ENCODE assay signal across 8 cellular contexts in genomic region chr14:89915114-89915878, GRCh38. TPM values are rescaled to one million over a fixed set of nuclear protein-coding genes. Genes with fewer than 3 reads are reported as not detected.
A peak's percentile ranks its signal among the peaks of the same experiment; 100 is the strongest.
DNase-seq lines count a peak whose midpoint lies in the region; ATAC-seq and TF ChIP-seq lines count a peak whose summit lies in the region.

No MANE protein-coding gene starts in this region.

- H3K9ac ChIP-seq in OCI-LY1 (ENCODE audit: low read length), result no peak overlapping the region

- H3K79me2 ChIP-seq in OCI-LY1 (ENCODE audit: insufficient read depth, low read length), result no peaks in the 10 kb centered on the region

- H3K36me3 Mint-ChIP-seq in nephron progenitor cell (ENCODE audit: low read depth), result no peaks in the 10 kb centered on the region

- no peak for ATAC-seq in stimulated activated naive CD8-positive, alpha-beta T cell treated with anti-CD3 and anti-CD28 coated beads, Interleukin-15, amount 100 ng/mL, for 72 hours

- no peak overlapping the region for H3K4me3 Mint-ChIP-seq in nephron progenitor cell
- no peak overlapping the region for H3K4me3 Mint-ChIP-seq in stimulated activated naive CD8-positive, alpha-beta T cell treated with anti-CD3 and anti-CD28 coated beads, Interleukin-15, amount 100 ng/mL, for 72 hours

- H3K9me2 ChIP-seq in OCI-LY1 (ENCODE audit: low read depth, low read length), result no peaks in the 10 kb centered on the region

- no peak overlapping the region for H3K27ac Mint-ChIP-seq in nephron progenitor cell
- H3K27ac Mint-ChIP-seq in stimulated activated naive CD8-positive, alpha-beta T cell treated with anti-CD3 and anti-CD28 coated beads, Interleukin-15, amount 100 ng/mL, for 72 hours, result no peak overlapping the region

- H3K4me2 ChIP-seq in OCI-LY1 (ENCODE audit: low read length), result no peak overlapping the region

- H4K20me1 ChIP-seq in OCI-LY1 (ENCODE audit: insufficient read depth, low read length), result no peaks in the 10 kb centered on the region

- H2AFZ ChIP-seq in OCI-LY1 (ENCODE audit: low read length), result no peak overlapping the region

- H3K27me3 Mint-ChIP-seq in nephron progenitor cell (ENCODE audit: low read depth, poor library complexity), result peaks cover 3% of the 10 kb centered on the region
- H3K27me3 Mint-ChIP-seq in stimulated activated naive CD8-positive, alpha-beta T cell treated with anti-CD3 and anti-CD28 coated beads, Interleukin-15, amount 100 ng/mL, for 72 hours, result no peaks in the 10 kb centered on the region

- peaks cover 21% of the 10 kb centered on the region for H3K4me1 Mint-ChIP-seq in nephron progenitor cell
- no peaks in the 10 kb centered on the region for H3K4me1 Mint-ChIP-seq in stimulated activated naive CD8-positive, alpha-beta T cell treated with anti-CD3 and anti-CD28 coated beads, Interleukin-15, amount 100 ng/mL, for 72 hours

- H3K9me3 Mint-ChIP-seq in nephron progenitor cell, result no peaks in the 10 kb centered on the region
- no peaks in the 10 kb centered on the region for H3K9me3 Mint-ChIP-seq in stimulated activated naive CD8-positive, alpha-beta T cell treated with anti-CD3 and anti-CD28 coated beads, Interleukin-15, amount 100 ng/mL, for 72 hours

- H3K4me3 ChIP-seq in OCI-LY1 (ENCODE audit: low read depth, low read length, poor library complexity, severe bottlenecking), result no peak overlapping the region
- no peak overlapping the region for H3K4me3 ChIP-seq in MG63

- H3F3A ChIP-seq in OCI-LY1 (ENCODE audit: insufficient read depth, low read length), result no peaks in the 10 kb centered on the region

- no peak for TF ChIP-seq POLR2A in erythroblast (IDR thresholded peaks at IDR 0.05; ENCODE audit: low read length)

- H3K27me3 ChIP-seq in OCI-LY1 (ENCODE audit: insufficient read depth, low read length), result no peaks in the 10 kb centered on the region
- H3K27me3 ChIP-seq in MG63, result no peaks in the 10 kb centered on the region

- DNase-seq in DMS 273 (lab: John Stamatoyannopoulos, UW; ENCODE audit: unreplicated experiment) (peak; percentile 84), HK-2 (ENCODE audit: unreplicated experiment) (peak; percentile 32), erythroblast (lab: John Stamatoyannopoulos, UW) (peak; percentile 50 to 74), nephron progenitor cell (peak; percentile 65), MG63 (no peak)
- DNase-seq in activated CD8-positive, alpha-beta memory T cell treated with anti-CD3 and anti-CD28 coated beads, Interleukin-2, amount 50 U/mL, for 4 hours, result peak; percentile 65
- peak; percentile 60 for DNase-seq in stimulated activated naive CD8-positive, alpha-beta T cell treated with anti-CD3 and anti-CD28 coated beads, Interleukin-15, amount 100 ng/mL, for 72 hours

- TF ChIP-seq CTCF in OCI-LY1 (IDR thresholded peaks at IDR 0.05; ENCODE audit: low read length) (peak; percentile 90), nephron progenitor cell (IDR thresholded peaks at IDR 0.05) (peak; percentile 98)

- H3K9me3 ChIP-seq in OCI-LY1 (ENCODE audit: low read length) (no peaks in the 10 kb centered on the region), MG63 (no peaks in the 10 kb centered on the region)

- H3K27ac ChIP-seq in OCI-LY1 (ENCODE audit: low read depth, low read length, poor library complexity, severe bottlenecking), result no peak overlapping the region

- H3K4me1 ChIP-seq in OCI-LY1 (ENCODE audit: insufficient read depth, low read length, severe bottlenecking), result no peaks in the 10 kb centered on the region

- H3K36me3 ChIP-seq in OCI-LY1 (ENCODE audit: insufficient read depth, low read length), result no peaks in the 10 kb centered on the region
- no peaks in the 10 kb centered on the region for H3K36me3 ChIP-seq in MG63

RNA-seq across cellular contexts. Expression of gene EFCAB11, which starts 39.2 kb away (rescaled TPM):
- 3.8 and 4.6 TPM in 2 replicates for total RNA-seq in MG63 (2014; rRNA removed; shearing (Covaris generic); ENCODE audit: low replicate concordance)

RNA-seq across cellular contexts. Expression of gene TDP1, which starts 40.4 kb away (rescaled TPM):
- 14.6 and 41.1 TPM in 2 replicates for total RNA-seq in MG63 (2014; rRNA removed; shearing (Covaris generic); ENCODE audit: low replicate concordance)
